Comparison of ENCODE assay signal across 12 cellular contexts in the genomic region with DNA sequence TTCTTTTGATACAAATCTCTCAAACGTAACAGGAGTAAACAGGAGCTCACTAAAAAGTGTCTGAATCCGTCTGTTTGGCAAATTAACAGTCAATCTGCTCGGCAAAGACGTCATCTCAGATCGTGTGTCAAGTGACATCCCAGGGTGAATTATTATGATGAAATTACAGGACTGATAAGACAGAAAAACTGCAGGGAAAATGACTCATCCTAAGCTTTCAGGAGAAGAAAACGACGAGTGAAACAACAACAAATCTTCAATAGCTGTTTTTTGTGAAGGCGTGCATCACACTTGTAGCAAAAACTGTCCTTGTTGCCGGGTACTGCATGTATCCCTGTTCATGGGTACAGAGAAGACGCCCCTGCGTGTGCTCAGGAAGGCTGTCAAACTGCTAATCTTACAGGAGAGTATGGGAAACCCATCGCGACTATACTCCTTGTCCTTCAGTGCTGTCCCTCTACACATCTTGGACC. TPM values are rescaled to one million over a fixed set of nuclear protein-coding genes. Genes with fewer than 3 reads are reported as not detected.
DNase-seq lines count a peak whose midpoint lies in the region; ATAC-seq and TF ChIP-seq lines count a peak whose summit lies in the region.
"Had no signal": no experiment of that assay in that cellular context is flagged by ENCODE, and none has a peak within 500 bp of the region (broad histone marks: within the 10 kb centered on the region; RNA-seq: fewer than 3 reads in every experiment).

No MANE protein-coding gene starts in this region.

- no peak for TF ChIP-seq CTCF in breast epithelium (IDR thresholded peaks at IDR 0.05)
- TF ChIP-seq CTCF in heart right ventricle (IDR thresholded peaks at IDR 0.05) = no peak
- no peak for TF ChIP-seq CTCF in GM13976 (IDR thresholded peaks at IDR 0.05; ENCODE audit: borderline replicate concordance, control extremely low read depth, extremely low read depth, insufficient read depth, missing control alignments)

- H3K27ac ChIP-seq in HUES48 (ENCODE audit: low read depth, low read length) = no peak overlapping the region
- H3K27ac ChIP-seq in breast epithelium = peak overlapping the region in 1 of 2 donors; percentile 70
- peak overlapping the region in 9 of 10 donors; percentile 15 to 85 (median 61) for H3K27ac ChIP-seq in heart right ventricle
- H3K27ac ChIP-seq: WERI-Rb-1 had no signal

- WGBS in heart right ventricle, 2 donors = 51 to 66% methylated on average over 13 of the region's 13 CpGs

- no peak for DNase-seq in breast epithelium (ENCODE audit: low spot score in 2 of 2)
- DNase-seq in heart right ventricle = no peak
- DNase-seq in superior temporal gyrus (ENCODE audit: extremely low spot score) = peak; percentile 54
- no peak for DNase-seq in GM13976 (ENCODE audit: low spot score)
- no peak for DNase-seq in kidney glomerular epithelial cell (lab: John Stamatoyannopoulos, UW)
- DNase-seq: effector CD4-positive, alpha-beta T cell; NCI-H1092 treated with DMSO at 0.1 percent for 48 hours; NCI-H510A; WERI-Rb-1 had no signal

- ATAC-seq in heart right ventricle (peak in 6 of 8 donors; percentile 34 to 63 (median 54)), GM19463 (IDR thresholded peaks at IDR 0.05; ENCODE audit: unreplicated experiment) (no peak)
- ATAC-seq: activated naive CD4-positive, alpha-beta T cell treated with anti-CD3 and anti-CD28 coated beads, Interleukin-2, amount 50 U/mL, for 72 hours had no signal

- TF ChIP-seq POLR2A in breast epithelium (IDR thresholded peaks at IDR 0.05) = no peak

- 0 out of 2 replicates have a peak overlapping the region, but pooled peaks have one; percentile 5 for H3K9ac ChIP-seq in HUES48 (ENCODE audit: low read depth, low read length)

- intact Hi-C loops in breast epithelium (cut with DNase I; ENCODE audit: low total_unique reads) (no loop called here), heart right ventricle (cut with DNase I) (no loop called here)

- H3K36me3 ChIP-seq in HUES48 (ENCODE audit: control insufficient read depth, insufficient read depth, low read length) = no peaks in the 10 kb centered on the region
- H3K36me3 ChIP-seq in breast epithelium = no peaks in the 10 kb centered on the region
- no peaks in the 10 kb centered on the region for H3K36me3 ChIP-seq in heart right ventricle
- H3K36me3 ChIP-seq: WERI-Rb-1 had no signal

- H3K4me1 ChIP-seq in HUES48 (ENCODE audit: control insufficient read depth, insufficient read depth, low read length) (no peaks in the 10 kb centered on the region), breast epithelium (no peaks in the 10 kb centered on the region), heart right ventricle (peaks cover 0 to 61% (median 7%) of the 10 kb centered on the region in 9 donors)

- H3K4me3 ChIP-seq in HUES48 (ENCODE audit: low read depth, low read length) (no peak overlapping the region), breast epithelium (peak overlapping the region in 2 of 3 donors; percentile 3), heart right ventricle (peak overlapping the region in 6 of 10 donors; percentile 10 to 28 (median 21))

- no peaks in the 10 kb centered on the region for H3K27me3 ChIP-seq in HUES48 (ENCODE audit: control insufficient read depth, insufficient read depth, low read length)
- H3K27me3 ChIP-seq in breast epithelium = no peaks in the 10 kb centered on the region
- H3K27me3 ChIP-seq in heart right ventricle = no peaks in the 10 kb centered on the region

- H3K9me3 ChIP-seq in HUES48 (ENCODE audit: control insufficient read depth, insufficient read depth, low read length) = no peaks in the 10 kb centered on the region
- H3K9me3 ChIP-seq in breast epithelium = no peaks in the 10 kb centered on the region
- H3K9me3 ChIP-seq in heart right ventricle = no peaks in the 10 kb centered on the region

- in situ Hi-C loops in GM13976 (cut with MboI; ENCODE audit: low sequenced_read_pairs, unreplicated experiment) = no loop called here

RNA-seq across cellular contexts. Expression of a gene that starts 24.9 kb away (rescaled TPM):
- total RNA-seq in breast epithelium = 100 to 1,000 TPM in 1 of 3 donors, 10 to 100 TPM in 2; 35.4 to 178 (median 90.5) TPM
- 10 to 100 TPM in 2 of 10 donors, 1 to 10 TPM in 8; 2.9 to 29.1 (median 7.0) TPM for total RNA-seq in heart right ventricle
- 1 to 10 TPM; 4.0 to 5.4 TPM for polyA plus RNA-seq in heart right ventricle
